In the genomic region with DNA sequence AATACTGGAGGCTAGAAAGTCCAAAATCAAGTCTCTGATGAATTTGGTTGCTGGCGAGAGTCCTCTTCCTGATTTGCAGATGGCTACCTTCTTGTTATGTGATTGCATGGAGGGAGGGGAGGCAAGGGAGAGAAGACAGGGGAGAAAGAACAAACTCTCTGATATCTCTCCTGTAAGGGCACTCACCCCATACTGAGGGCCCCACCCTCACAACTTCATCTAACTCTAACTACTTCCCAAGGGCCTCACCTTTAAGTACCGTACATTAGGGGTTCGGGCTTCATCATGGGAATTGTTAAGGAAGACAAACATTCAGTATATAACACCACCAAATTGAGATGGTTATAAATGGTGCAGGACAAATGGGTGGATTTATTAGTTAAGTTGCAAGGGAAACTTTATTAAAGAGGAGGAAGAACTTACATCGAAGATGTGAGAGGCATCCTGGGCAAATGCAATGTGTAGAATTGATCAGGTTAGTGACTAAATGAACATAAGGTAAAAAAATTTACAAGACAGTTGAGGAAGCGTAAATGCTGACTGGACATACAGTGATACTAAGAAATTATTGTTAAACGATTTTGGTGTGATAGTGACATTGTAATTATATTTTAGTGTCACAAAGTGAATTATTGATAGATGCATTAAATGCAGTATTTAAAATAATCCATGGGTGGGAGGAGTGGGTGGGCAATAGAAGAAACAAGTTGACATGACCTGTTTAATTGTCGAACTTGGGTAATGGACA, we compare ENCODE assay signal across 11 cellular contexts. TPM values are rescaled to one million over a fixed set of nuclear protein-coding genes. Genes with fewer than 3 reads are reported as not detected.
DNase-seq lines count a peak whose midpoint lies in the region; ATAC-seq, FAIRE-seq and TF ChIP-seq lines count a peak whose summit lies in the region.
"Had no signal": no experiment of that assay in that cellular context is flagged by ENCODE, and none has a peak within 500 bp of the region (broad histone marks: within the 10 kb centered on the region; RNA-seq: fewer than 3 reads in every experiment).

No MANE protein-coding gene starts in this region.

- H3K4me1 Mint-ChIP-seq in activated naive CD4-positive, alpha-beta T cell treated with anti-CD3 and anti-CD28 coated beads for 36 hours (ENCODE audit: low read depth) = peaks cover 7% of the 10 kb centered on the region
- H3K4me1 Mint-ChIP-seq in naive thymus-derived CD4-positive, alpha-beta T cell = peaks cover 0 to 19% (median 8%) of the 10 kb centered on the region in 7 donors
- no peaks in the 10 kb centered on the region for H3K4me1 Mint-ChIP-seq in type B pancreatic cell (ENCODE audit: unreplicated experiment)
- H3K4me1 Mint-ChIP-seq in activated CD4-positive, alpha-beta T cell treated with anti-CD3 and anti-CD28 coated beads, Interleukin-2, amount 10 ng/mL, durations not matched to agents 7 days and 5 days = no peaks in the 10 kb centered on the region

- BruUV-seq in endothelial cell of umbilical vein (replicated peaks; lab: Mats Ljungman, UMichigan) = no TSS peak

- peak overlapping the region; percentile 94 for H3K4me2 ChIP-seq in endothelial cell of umbilical vein (ENCODE audit: insufficient read depth, low read length)

- dilution Hi-C loops in endothelial cell of umbilical vein (cut with MboI; ENCODE audit: extremely low pct_ligation_motif_present, low sequenced_read_pairs) = no loop called here

- H3K9me1 ChIP-seq in endothelial cell of umbilical vein (replicated peaks; ENCODE audit: control insufficient read depth, extremely low read depth, insufficient read depth, low read length) = no peaks in the 10 kb centered on the region

- no peaks in the 10 kb centered on the region for H3K36me3 ChIP-seq in endothelial cell of umbilical vein (ENCODE audit: control insufficient read depth in 2 of 2, extremely low read depth in 1 of 2, insufficient read depth in 2 of 2, low read length in 2 of 2)
- H3K36me3 ChIP-seq in naive thymus-derived CD4-positive, alpha-beta T cell (ENCODE audit: control insufficient read depth in 2 of 3, insufficient read depth in 3 of 3, low read length in 3 of 3) = peaks cover 0 to 47% (median 18%) of the 10 kb centered on the region in 3 experiments

- no peak for TF ChIP-seq POLR2A in endothelial cell of umbilical vein (IDR thresholded peaks at IDR 0.05; ENCODE audit: low read depth, low read length)

- H3K27ac ChIP-seq in endothelial cell of umbilical vein (ENCODE audit: insufficient read depth, low read depth, low read length) = no peak overlapping the region
- peak overlapping the region; percentile 50 for H3K27ac ChIP-seq in naive thymus-derived CD4-positive, alpha-beta T cell (ENCODE audit: low read depth, low read length)

- POLR2A ChIA-PET in endothelial cell of umbilical vein (lab: Charles Lee) = interaction anchor here (0.7 kb wide), 1 partner anchor 57 kb away, joined by 5 read pairs; no protein-coding TSS in a partner anchor
- POLR2A ChIA-PET in naive thymus-derived CD4-positive, alpha-beta T cell (lab: Charles Lee) = no interaction called here
- POLR2A ChIA-PET in activated CD4-positive, alpha-beta T cell treated with anti-CD3 and anti-CD28 coated beads, Interleukin-2, amount 10 ng/mL, durations not matched to agents 7 days and 5 days (lab: Charles Lee) = no interaction called here

- intact Hi-C loops in activated naive CD4-positive, alpha-beta T cell treated with anti-CD3 and anti-CD28 coated beads for 36 hours (cut with micrococcal nuclease) = no loop called here
- intact Hi-C loops in endothelial cell of umbilical vein (cut with micrococcal nuclease) = no loop called here
- intact Hi-C loops in naive thymus-derived CD4-positive, alpha-beta T cell (cut with micrococcal nuclease) = no loop called here

- peaks cover 4% of the 10 kb centered on the region for H3K4me1 ChIP-seq in endothelial cell of umbilical vein (ENCODE audit: control insufficient read depth, extremely low read depth, insufficient read depth, low read length)
- H3K4me1 ChIP-seq in naive thymus-derived CD4-positive, alpha-beta T cell (ENCODE audit: control insufficient read depth in 2 of 2, insufficient read depth in 2 of 2, low read length in 2 of 2) = no peaks in the 10 kb centered on the region

- H3K79me2 ChIP-seq in endothelial cell of umbilical vein (ENCODE audit: control insufficient read depth, insufficient read depth, low read length) = no peaks in the 10 kb centered on the region

- H3K27ac Mint-ChIP-seq in activated naive CD4-positive, alpha-beta T cell treated with anti-CD3 and anti-CD28 coated beads for 36 hours = no peak overlapping the region
- H3K27ac Mint-ChIP-seq in naive thymus-derived CD4-positive, alpha-beta T cell = peak overlapping the region in 2 of 9 donors; percentile 17 to 27
- H3K27ac Mint-ChIP-seq in type B pancreatic cell = peak overlapping the region; percentile 85
- no peak overlapping the region for H3K27ac Mint-ChIP-seq in activated CD4-positive, alpha-beta T cell treated with anti-CD3 and anti-CD28 coated beads, Interleukin-2, amount 10 ng/mL, durations not matched to agents 7 days and 5 days
- H3K27ac Mint-ChIP-seq: stimulated activated naive CD8-positive, alpha-beta T cell treated with anti-CD3 and anti-CD28 coated beads, Interleukin-15, Interleukin-2, amounts not matched to agents 100 ng/mL and 50 ng/mL, for 24 hours had no signal

- H3K4me3 Mint-ChIP-seq in activated naive CD4-positive, alpha-beta T cell treated with anti-CD3 and anti-CD28 coated beads for 36 hours = peak overlapping the region; percentile 56
- peak overlapping the region in 5 of 10 donors; percentile 12 to 68 (median 52) for H3K4me3 Mint-ChIP-seq in naive thymus-derived CD4-positive, alpha-beta T cell
- peak overlapping the region; percentile 84 for H3K4me3 Mint-ChIP-seq in type B pancreatic cell
- H3K4me3 Mint-ChIP-seq in activated CD4-positive, alpha-beta T cell treated with anti-CD3 and anti-CD28 coated beads, Interleukin-2, amount 10 ng/mL, durations not matched to agents 7 days and 5 days = no peak overlapping the region
- H3K4me3 Mint-ChIP-seq: stimulated activated naive CD8-positive, alpha-beta T cell treated with anti-CD3 and anti-CD28 coated beads, Interleukin-15, Interleukin-2, amounts not matched to agents 100 ng/mL and 50 ng/mL, for 24 hours had no signal

- H3K27me3 Mint-ChIP-seq in activated naive CD4-positive, alpha-beta T cell treated with anti-CD3 and anti-CD28 coated beads for 36 hours (ENCODE audit: low read depth) = no peaks in the 10 kb centered on the region
- no peaks in the 10 kb centered on the region for H3K27me3 Mint-ChIP-seq in naive thymus-derived CD4-positive, alpha-beta T cell
- peaks cover 18% of the 10 kb centered on the region for H3K27me3 Mint-ChIP-seq in type B pancreatic cell
- no peaks in the 10 kb centered on the region for H3K27me3 Mint-ChIP-seq in activated CD4-positive, alpha-beta T cell treated with anti-CD3 and anti-CD28 coated beads, Interleukin-2, amount 10 ng/mL, durations not matched to agents 7 days and 5 days
- H3K27me3 Mint-ChIP-seq: stimulated activated naive CD8-positive, alpha-beta T cell treated with anti-CD3 and anti-CD28 coated beads, Interleukin-15, Interleukin-2, amounts not matched to agents 100 ng/mL and 50 ng/mL, for 24 hours had no signal

- H3K36me3 Mint-ChIP-seq in activated naive CD4-positive, alpha-beta T cell treated with anti-CD3 and anti-CD28 coated beads for 36 hours (ENCODE audit: low read depth) = peaks cover 27% of the 10 kb centered on the region
- peaks cover 0 to 60% (median 39%) of the 10 kb centered on the region in 5 donors for H3K36me3 Mint-ChIP-seq in naive thymus-derived CD4-positive, alpha-beta T cell
- H3K36me3 Mint-ChIP-seq in type B pancreatic cell = no peaks in the 10 kb centered on the region
- H3K36me3 Mint-ChIP-seq in activated CD4-positive, alpha-beta T cell treated with anti-CD3 and anti-CD28 coated beads, Interleukin-2, amount 10 ng/mL, durations not matched to agents 7 days and 5 days (ENCODE audit: low read depth) = no peaks in the 10 kb centered on the region

- TF ChIP-seq CTCF in endothelial cell of umbilical vein (IDR thresholded peaks at IDR 0.05; ENCODE audit: extremely low read depth in 1 of 2, insufficient read depth in 1 of 2, low read depth in 1 of 2, low read length in 2 of 2) (no peak), type B pancreatic cell (conservative IDR thresholded peaks at IDR 0.05) (no peak)

- CTCF ChIA-PET in activated naive CD4-positive, alpha-beta T cell treated with anti-CD3 and anti-CD28 coated beads for 36 hours (lab: Charles Lee) = no interaction called here
- CTCF ChIA-PET in endothelial cell of umbilical vein (lab: Charles Lee) = no interaction called here
- CTCF ChIA-PET in naive thymus-derived CD4-positive, alpha-beta T cell (lab: Charles Lee) = no interaction called here
- CTCF ChIA-PET in activated CD4-positive, alpha-beta T cell treated with anti-CD3 and anti-CD28 coated beads, Interleukin-2, amount 10 ng/mL, durations not matched to agents 7 days and 5 days (lab: Charles Lee) = no interaction called here

- no peak for DNase-seq in activated naive CD4-positive, alpha-beta T cell treated with anti-CD3 and anti-CD28 coated beads for 36 hours
- no peak for DNase-seq in activated naive CD4-positive, alpha-beta T cell treated with anti-CD3 and anti-CD28 coated beads, Interleukin-2, amount 50 U/mL, for 16 hours
- DNase-seq in endothelial cell of umbilical vein (ENCODE audit: low read depth, low spot score) (no peak), type B pancreatic cell (ENCODE audit: extremely low spot score, unreplicated experiment) (no peak), NCI-H69 (lab: John Stamatoyannopoulos, UW) (no peak)
- DNase-seq in naive thymus-derived CD4-positive, alpha-beta T cell = no peak
- DNase-seq in activated CD4-positive, alpha-beta T cell treated with anti-CD3 and anti-CD28 coated beads, Interleukin-2, amount 10 ng/mL, durations not matched to agents 7 days and 5 days = no peak

- peak overlapping the region; percentile 93 for H2AFZ ChIP-seq in endothelial cell of umbilical vein (ENCODE audit: low read depth, low read length)

- no peak for FAIRE-seq in endothelial cell of umbilical vein (lab: Jason Lieb, UNC)

- H3K27me3 ChIP-seq in endothelial cell of umbilical vein (ENCODE audit: control insufficient read depth in 2 of 2, insufficient read depth in 2 of 2, low read length in 2 of 2) = no peaks in the 10 kb centered on the region
- no peaks in the 10 kb centered on the region for H3K27me3 ChIP-seq in naive thymus-derived CD4-positive, alpha-beta T cell (ENCODE audit: control insufficient read depth in 2 of 2, insufficient read depth in 2 of 2, low read length in 2 of 2)

- H4K20me1 ChIP-seq in endothelial cell of umbilical vein (replicated peaks; ENCODE audit: control insufficient read depth, extremely low read depth, insufficient read depth, low read length) = no peaks in the 10 kb centered on the region

- H3K9me3 ChIP-seq in endothelial cell of umbilical vein (replicated peaks; ENCODE audit: control insufficient read depth, insufficient read depth, low read length) = no peaks in the 10 kb centered on the region
- H3K9me3 ChIP-seq in naive thymus-derived CD4-positive, alpha-beta T cell (ENCODE audit: control insufficient read depth in 2 of 3, low read length in 3 of 3) = no peaks in the 10 kb centered on the region

- no peak overlapping the region for H3K9ac ChIP-seq in endothelial cell of umbilical vein (replicated peaks; ENCODE audit: extremely low read depth, insufficient read depth, low read length)

- H3K9me3 Mint-ChIP-seq in activated naive CD4-positive, alpha-beta T cell treated with anti-CD3 and anti-CD28 coated beads for 36 hours = no peaks in the 10 kb centered on the region
- peaks cover 0 to 1% (median 0%) of the 10 kb centered on the region in 11 donors for H3K9me3 Mint-ChIP-seq in naive thymus-derived CD4-positive, alpha-beta T cell
- H3K9me3 Mint-ChIP-seq in type B pancreatic cell = no peaks in the 10 kb centered on the region
- no peaks in the 10 kb centered on the region for H3K9me3 Mint-ChIP-seq in activated CD4-positive, alpha-beta T cell treated with anti-CD3 and anti-CD28 coated beads, Interleukin-2, amount 10 ng/mL, durations not matched to agents 7 days and 5 days
- H3K9me3 Mint-ChIP-seq: stimulated activated naive CD8-positive, alpha-beta T cell treated with anti-CD3 and anti-CD28 coated beads, Interleukin-15, Interleukin-2, amounts not matched to agents 100 ng/mL and 50 ng/mL, for 24 hours had no signal

- no peak overlapping the region for H3K4me3 ChIP-seq in endothelial cell of umbilical vein (replicated peaks in 1 of 3; ENCODE audit: insufficient read depth in 1 of 3, low read depth in 1 of 3, low read length in 3 of 3)
- H3K4me3 ChIP-seq in naive thymus-derived CD4-positive, alpha-beta T cell (ENCODE audit: low read length) = no peak overlapping the region

- ATAC-seq in naive thymus-derived CD4-positive, alpha-beta T cell = no peak
- ATAC-seq in GM19328 (IDR thresholded peaks at IDR 0.05; ENCODE audit: unreplicated experiment) = no peak

RNA-seq across cellular contexts. Expression of gene OR2B11, which starts 10.6 kb away (rescaled TPM):
- total RNA-seq in activated naive CD4-positive, alpha-beta T cell treated with anti-CD3 and anti-CD28 coated beads for 36 hours = not detected
- total RNA-seq in endothelial cell of umbilical vein (not detected in 2 replicates), type B pancreatic cell (ENCODE audit: low replicate concordance) (not detected in 2 replicates)
- not detected in 2 replicates for polyA plus RNA-seq in endothelial cell of umbilical vein
- not detected in 2 replicates for polyA plus RNA-seq in endothelial cell of umbilical vein (2011; cell fraction: cytosol; rRNA removed)
- not detected in 2 replicates for polyA plus RNA-seq in endothelial cell of umbilical vein (2011; cell fraction: nucleus; rRNA removed)
- polyA plus RNA-seq in endothelial cell of umbilical vein (2012) = not detected in 2 replicates
- not detected in 2 replicates for polyA minus RNA-seq in endothelial cell of umbilical vein
- polyA minus RNA-seq in endothelial cell of umbilical vein (2011; cell fraction: cytosol; rRNA and poly(A)+ RNA removed) = not detected
- not detected in 2 replicates for polyA minus RNA-seq in endothelial cell of umbilical vein (2011; cell fraction: nucleus; rRNA and poly(A)+ RNA removed)
- not detected for total RNA-seq in naive thymus-derived CD4-positive, alpha-beta T cell
- polyA plus RNA-seq in naive thymus-derived CD4-positive, alpha-beta T cell = under 1 TPM in 1 of 2 donors, not detected in 1; 0.12 TPM
- not detected for total RNA-seq in activated CD4-positive, alpha-beta T cell treated with anti-CD3 and anti-CD28 coated beads, Interleukin-2, amount 10 ng/mL, durations not matched to agents 7 days and 5 days
- total RNA-seq: A172 had no signal

RNA-seq across cellular contexts. Expression of gene NLRP3, which starts 31.4 kb away (rescaled TPM):
- under 1 TPM in 1 of 2 experiments, not detected in 1; 0.20 TPM for total RNA-seq in activated naive CD4-positive, alpha-beta T cell treated with anti-CD3 and anti-CD28 coated beads for 36 hours
- total RNA-seq in endothelial cell of umbilical vein (0.07 and 0.24 TPM in 2 replicates), type B pancreatic cell (ENCODE audit: low replicate concordance) (not detected in 2 replicates)
- 0.08 and 0.29 TPM in 2 replicates for polyA plus RNA-seq in endothelial cell of umbilical vein
- polyA plus RNA-seq in endothelial cell of umbilical vein (2011; cell fraction: cytosol; rRNA removed) = 0.06 and 0.11 TPM in 2 replicates
- 0.03 and 0.07 TPM in 2 replicates for polyA plus RNA-seq in endothelial cell of umbilical vein (2011; cell fraction: nucleus; rRNA removed)
- polyA plus RNA-seq in endothelial cell of umbilical vein (2012) = not detected in 2 replicates
- not detected in 2 replicates for polyA minus RNA-seq in endothelial cell of umbilical vein
- not detected for polyA minus RNA-seq in endothelial cell of umbilical vein (2011; cell fraction: cytosol; rRNA and poly(A)+ RNA removed)
- polyA minus RNA-seq in endothelial cell of umbilical vein (2011; cell fraction: nucleus; rRNA and poly(A)+ RNA removed) = 0.14 TPM in 1 of 2 replicates, not detected in the other
- 10 to 100 TPM in 2 of 5 experiments, 1 to 10 TPM in 2, under 1 TPM in 1; 0.70 to 90.6 (median 4.6) TPM for total RNA-seq in naive thymus-derived CD4-positive, alpha-beta T cell
- 1 to 10 TPM; 1.4 to 4.6 TPM for polyA plus RNA-seq in naive thymus-derived CD4-positive, alpha-beta T cell
- total RNA-seq in activated CD4-positive, alpha-beta T cell treated with anti-CD3 and anti-CD28 coated beads, Interleukin-2, amount 10 ng/mL, durations not matched to agents 7 days and 5 days = 1 to 10 TPM; 1.4 to 2.5 TPM
- total RNA-seq: dermis blood vessel endothelial cell had no signal
